18 cellular contexts compared by ENCODE assay signal in genomic region chr20:37899105-37900045, GRCh38. TPM values are rescaled to one million over a fixed set of nuclear protein-coding genes. Genes with fewer than 3 reads are reported as not detected.
"Had no signal": no experiment of that assay in that cellular context is flagged by ENCODE, and none has a peak within 500 bp of the region (broad histone marks: within the 10 kb centered on the region; RNA-seq: fewer than 3 reads in every experiment).

No MANE protein-coding gene starts in this region.

- FAIRE-seq: TTC549 had no signal

- H3K9me3 Mint-ChIP-seq: activated naive CD4-positive, alpha-beta T cell treated with anti-CD3 and anti-CD28 coated beads, Interleukin-2, amount 10 ng/mL, durations not matched to agents 7 days and 5 days; activated T-helper 17 cell treated with anti-CD3 and anti-CD28 coated beads, Interleukin-2, amount 50 U/mL, for 72 hours; central memory CD8-positive, alpha-beta T cell; dendritic cell treated with granulocyte-macrophage colony-stimulating factor and Interleukin-4, amounts not matched to agents 40 ng/mL and 50 ng/mL, for 4 days; effector memory CD8-positive, alpha-beta T cell had no signal

- H3K27ac ChIP-seq: upper lobe of right lung had no signal

- H3K36me3 ChIP-seq: sigmoid colon, upper lobe of right lung had no signal

- DNase-seq: activated CD4-positive, alpha-beta T cell treated with anti-CD3 and anti-CD28 coated beads, Interleukin-2, amount 50 U/mL, for 1 hour; activated naive CD4-positive, alpha-beta T cell treated with anti-CD3 and anti-CD28 coated beads, Interleukin-2, amount 10 ng/mL, durations not matched to agents 7 days and 5 days; activated T-cell treated with anti-CD3 and anti-CD28 coated beads for 4 hours; effector memory CD8-positive, alpha-beta T cell; left colon; naive thymus-derived CD4-positive, alpha-beta T cell; posterior cingulate gyrus; sigmoid colon; stimulated activated CD4-positive, alpha-beta T cell treated with anti-CD3 and anti-CD28 coated beads, Interleukin-12 subunit alpha, Interleukin-12 subunit beta, amount 100 ng/mL, for 4 hours; stimulated activated naive CD4-positive, alpha-beta T cell; T-helper 2 cell; upper lobe of right lung had no signal

- H3K36me3 Mint-ChIP-seq: activated naive CD4-positive, alpha-beta T cell treated with anti-CD3 and anti-CD28 coated beads, Interleukin-2, amount 10 ng/mL, durations not matched to agents 7 days and 5 days had no signal

- H3K9me3 ChIP-seq: sigmoid colon, upper lobe of right lung had no signal

- H3K4me3 ChIP-seq: lung, sigmoid colon, upper lobe of right lung had no signal

- H3K27ac Mint-ChIP-seq: activated naive CD4-positive, alpha-beta T cell treated with anti-CD3 and anti-CD28 coated beads, Interleukin-2, amount 10 ng/mL, durations not matched to agents 7 days and 5 days; activated T-helper 17 cell treated with anti-CD3 and anti-CD28 coated beads, Interleukin-2, amount 50 U/mL, for 72 hours; dendritic cell treated with granulocyte-macrophage colony-stimulating factor and Interleukin-4, amounts not matched to agents 40 ng/mL and 50 ng/mL, for 4 days; effector memory CD8-positive, alpha-beta T cell; naive thymus-derived CD4-positive, alpha-beta T cell had no signal

- H3K4me3 Mint-ChIP-seq: activated naive CD4-positive, alpha-beta T cell treated with anti-CD3 and anti-CD28 coated beads, Interleukin-2, amount 10 ng/mL, durations not matched to agents 7 days and 5 days; activated T-helper 17 cell treated with anti-CD3 and anti-CD28 coated beads, Interleukin-2, amount 50 U/mL, for 72 hours; central memory CD8-positive, alpha-beta T cell; dendritic cell treated with granulocyte-macrophage colony-stimulating factor and Interleukin-4, amounts not matched to agents 40 ng/mL and 50 ng/mL, for 4 days; effector memory CD8-positive, alpha-beta T cell; naive thymus-derived CD4-positive, alpha-beta T cell had no signal

RNA-seq across cellular contexts. Expression of gene VSTM2L, which starts 3.6 kb away (rescaled TPM):
- total RNA-seq: activated CD8-positive, alpha-beta memory T cell treated with anti-CD3 and anti-CD28 coated beads for 36 hours; activated T-helper 17 cell treated with anti-CD3 and anti-CD28 coated beads, Interleukin-2, amount 50 U/mL, for 72 hours had no signal
- polyA plus RNA-seq: naive thymus-derived CD4-positive, alpha-beta T cell had no signal
